Comparison of ENCODE assay signal across 9 cellular contexts in the genomic region with DNA sequence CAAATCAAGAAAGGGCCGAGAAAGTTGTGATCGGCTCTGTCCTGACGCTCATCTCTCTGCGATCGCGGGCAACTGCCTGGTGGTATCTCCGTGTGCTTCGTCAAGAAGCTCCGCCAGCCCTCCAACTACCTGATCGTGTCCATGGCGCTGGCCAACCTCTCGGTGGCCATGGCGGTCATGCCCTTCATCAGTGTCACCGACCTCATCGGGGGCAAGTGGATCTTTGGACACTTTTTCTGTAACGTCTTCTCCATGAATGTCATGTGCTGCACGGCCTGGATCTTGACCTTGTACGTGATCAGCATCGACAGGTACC. TPM values are rescaled to one million over a fixed set of nuclear protein-coding genes. Genes with fewer than 3 reads are reported as not detected.
DNase-seq lines count a peak whose midpoint lies in the region; ATAC-seq, FAIRE-seq and TF ChIP-seq lines count a peak whose summit lies in the region.
"Had no signal": no experiment of that assay in that cellular context is flagged by ENCODE, and none has a peak within 500 bp of the region (broad histone marks: within the 10 kb centered on the region; RNA-seq: fewer than 3 reads in every experiment).

No MANE protein-coding gene starts in this region.

- H3K4me1 Mint-ChIP-seq in activated T-cell treated with anti-CD3 and anti-CD28 coated beads, Interleukin-2, amount 50 U/mL, for 24 hours (ENCODE audit: low read depth), result peaks cover 32% of the 10 kb centered on the region
- H3K4me1 Mint-ChIP-seq in mesothelial cell of epicardium, result peaks cover 52% of the 10 kb centered on the region

- peaks cover 0 to 43% (median 19%) of the 10 kb centered on the region in 4 donors for H3K4me1 ChIP-seq in tibial nerve

- WGBS in tibial nerve, 2 donors, result 48 to 79% methylated on average over 6 to 16 of the region's 19 CpGs

- H3K27me3 Mint-ChIP-seq in activated T-cell treated with anti-CD3 and anti-CD28 coated beads, Interleukin-2, amount 50 U/mL, for 24 hours, result peaks cover 22% of the 10 kb centered on the region
- no peaks in the 10 kb centered on the region for H3K27me3 Mint-ChIP-seq in mesothelial cell of epicardium (ENCODE audit: low read depth)

- no peak for ATAC-seq in HG02870 (IDR thresholded peaks at IDR 0.05; ENCODE audit: unreplicated experiment)

- H3K4me3 ChIP-seq in bronchial epithelial cell (ENCODE audit: low read depth, low read length) (peak overlapping the region; percentile 55), tibial nerve (peak overlapping the region; percentile 56 to 91 (median 70))

- peak overlapping the region; percentile 63 to 94 (median 92) for H3K27ac ChIP-seq in tibial nerve

- FAIRE-seq in bronchial epithelial cell (lab: Jason Lieb, UNC), result no peak

- H3K36me3 Mint-ChIP-seq in activated T-cell treated with anti-CD3 and anti-CD28 coated beads, Interleukin-2, amount 50 U/mL, for 24 hours (ENCODE audit: low read depth), result peaks cover 1% of the 10 kb centered on the region
- H3K36me3 Mint-ChIP-seq in mesothelial cell of epicardium, result no peaks in the 10 kb centered on the region

- TF ChIP-seq CTCF in bronchial epithelial cell (IDR thresholded peaks at IDR 0.05; ENCODE audit: insufficient read depth, low read length, severe bottlenecking), result no peak
- TF ChIP-seq CTCF in mesothelial cell of epicardium (IDR thresholded peaks at IDR 0.05; ENCODE audit: unreplicated experiment), result no peak
- TF ChIP-seq CTCF in tibial nerve (IDR thresholded peaks at IDR 0.05), result no peak

- no peaks in the 10 kb centered on the region for H3K27me3 ChIP-seq in bronchial epithelial cell (ENCODE audit: control insufficient read depth, insufficient read depth, low read length)
- H3K27me3 ChIP-seq in tibial nerve, result no peaks in the 10 kb centered on the region

- no peak for DNase-seq in activated T-cell treated with anti-CD3 and anti-CD28 coated beads, Interleukin-2, amount 50 U/mL, for 24 hours
- no peak for DNase-seq in activated T-cell treated with anti-CD3 and anti-CD28 coated beads, Interleukin-2, amount 50 U/mL, for 1 hour
- no peak for DNase-seq in bronchial epithelial cell (ENCODE audit: low read depth)
- DNase-seq in mesothelial cell of epicardium (ENCODE audit: low spot score in 2 of 2, unreplicated experiment in 2 of 2), result no peak
- DNase-seq in tibial nerve (ENCODE audit: low spot score in 2 of 2), result no peak
- DNase-seq in amygdala (lab: John Stamatoyannopoulos, UW), result no peak
- no peak for DNase-seq in NCI-H1436 treated with DMSO at 0.1 percent for 48 hours (lab: John Stamatoyannopoulos, UW)

- no peaks in the 10 kb centered on the region for H3K9me3 ChIP-seq in tibial nerve

- no peak overlapping the region for H3K27ac Mint-ChIP-seq in activated T-cell treated with anti-CD3 and anti-CD28 coated beads, Interleukin-2, amount 50 U/mL, for 24 hours
- peak overlapping the region; percentile 82 for H3K27ac Mint-ChIP-seq in mesothelial cell of epicardium

- TF ChIP-seq POLR2A in tibial nerve (IDR thresholded peaks at IDR 0.05), result no peak

- H3K4me3 Mint-ChIP-seq in activated T-cell treated with anti-CD3 and anti-CD28 coated beads, Interleukin-2, amount 50 U/mL, for 24 hours, result peak overlapping the region; percentile 73
- H3K4me3 Mint-ChIP-seq in mesothelial cell of epicardium, result peak overlapping the region; percentile 82

- H3K9me3 Mint-ChIP-seq in activated T-cell treated with anti-CD3 and anti-CD28 coated beads, Interleukin-2, amount 50 U/mL, for 24 hours, result no peaks in the 10 kb centered on the region
- H3K9me3 Mint-ChIP-seq in mesothelial cell of epicardium, result no peaks in the 10 kb centered on the region

- H3K36me3 ChIP-seq in bronchial epithelial cell (ENCODE audit: control insufficient read depth, insufficient read depth, low read length) (no peaks in the 10 kb centered on the region), tibial nerve (no peaks in the 10 kb centered on the region)

- no peak for TF ChIP-seq EP300 in tibial nerve (IDR thresholded peaks at IDR 0.05)

RNA-seq across cellular contexts. Expression of a gene that starts 1.6 kb away (rescaled TPM):
- total RNA-seq in bronchial epithelial cell, result 4.2 and 6.1 TPM in 2 replicates
- 55.0 to 63.5 TPM (median 58.6 TPM) in 3 replicates for total RNA-seq in mesothelial cell of epicardium
- 10 to 100 TPM; 42.7 to 61.0 (median 51.7) TPM for total RNA-seq in tibial nerve

RNA-seq across cellular contexts. Expression of a gene that starts 42.5 kb away (rescaled TPM):
- total RNA-seq in bronchial epithelial cell (2.4 and 3.7 TPM in 2 replicates), mesothelial cell of epicardium (8.6 to 9.5 TPM (median 9.1 TPM) in 3 replicates), tibial nerve (10 to 100 TPM in 2 of 4 donors, 1 to 10 TPM in 2; 2.0 to 12.6 (median 8.4) TPM)

RNA-seq across cellular contexts. Expression of a gene that starts 49.7 kb away (rescaled TPM):
- 0.77 TPM in 1 of 2 replicates, not detected in the other for total RNA-seq in bronchial epithelial cell
- not detected in 3 replicates for total RNA-seq in mesothelial cell of epicardium
- total RNA-seq in tibial nerve, result not detected
- total RNA-seq: T-helper 1 cell treated with Interleukin-12 subunit alpha and Interleukin-12 subunit beta and Interleukin-4 antibody, amounts not matched to agents 30 ng/mL and 1 ng/mL, for 36 hours had no signal
